In genomic region chr11:67482736-67483497, GRCh38 we compare ENCODE assay signal across 1 cellular context.
TF ChIP-seq lines count a peak whose summit lies in the region.

Gene AIP, plus strand, starts transcription at chr11:67483026. Its CDS starts 133 bp downstream, at chr11:67483159.

TF ChIP-seq in HepG2, 621 proteins besides CTCF, POLR2A, EP300 and RAD21 (continued from another document and continues in another):
- no peak for TF ChIP-seq NONO (IDR thresholded peaks at IDR 0.05)
- TF ChIP-seq NONO (CRISPR knock-in tag; conservative IDR thresholded peaks at IDR 0.05) = peak; percentile 83
- TF ChIP-seq ELF3 (CRISPR knock-in tag; IDR thresholded peaks at IDR 0.05) = peak; percentile 57; the same call in 1 of the 2 replicates
- no peak for TF ChIP-seq FUBP1 (CRISPR knock-in tag; IDR thresholded peaks at IDR 0.05; ENCODE audit: borderline replicate concordance)
- TF ChIP-seq MBD4 (IDR thresholded peaks at IDR 0.05; ENCODE audit: borderline replicate concordance, low read length) = no peak
- TF ChIP-seq IKZF1 (IDR thresholded peaks at IDR 0.05) = no peak
- no peak for TF ChIP-seq U2AF1 (optimal IDR thresholded peaks at IDR 0.05; ENCODE audit: low read depth, low read length)
- TF ChIP-seq ZNF503 (CRISPR knock-in tag; IDR thresholded peaks at IDR 0.05) = peak; percentile 72; the same call in 1 of the 2 replicates
- no peak for TF ChIP-seq SMAD1 (CRISPR knock-in tag; IDR thresholded peaks at IDR 0.05; ENCODE audit: borderline replicate concordance, low read depth)
- peak; percentile 95 for TF ChIP-seq ZNF451 (CRISPR knock-in tag; IDR thresholded peaks at IDR 0.05)
- TF ChIP-seq ZNF674 (CRISPR knock-in tag; IDR thresholded peaks at IDR 0.05; ENCODE audit: low read depth) = peak; percentile 86; the same call in 1 of the 2 replicates
- peak; percentile 92 for TF ChIP-seq ZNF589 (CRISPR knock-in tag; conservative IDR thresholded peaks at IDR 0.05)
- TF ChIP-seq TEF (CRISPR knock-in tag; IDR thresholded peaks at IDR 0.05) = peak; percentile 77
- TF ChIP-seq PBX3 (CRISPR knock-in tag; IDR thresholded peaks at IDR 0.05; ENCODE audit: borderline replicate concordance) = 0 out of 2 replicates have a peak, but pooled peaks have one; percentile 54
- TF ChIP-seq ZNF205 (CRISPR knock-in tag; IDR thresholded peaks at IDR 0.05) = peak; percentile 79
- TF ChIP-seq MLLT10 (CRISPR knock-in tag; IDR thresholded peaks at IDR 0.05) = no peak
- peak; percentile 68; the same call in 1 of the 2 replicates for TF ChIP-seq RCOR2 (CRISPR knock-in tag; IDR thresholded peaks at IDR 0.05)
- TF ChIP-seq ZNF770 (CRISPR knock-in tag; IDR thresholded peaks at IDR 0.05) = peak; percentile 72
- peak; percentile 81; the same call in 1 of the 2 replicates for TF ChIP-seq ZFP37 (CRISPR knock-in tag; IDR thresholded peaks at IDR 0.05; ENCODE audit: borderline replicate concordance)
- TF ChIP-seq MYPOP (CRISPR knock-in tag; IDR thresholded peaks at IDR 0.05) = peak; percentile 95
- TF ChIP-seq HCFC1 (IDR thresholded peaks at IDR 0.05; ENCODE audit: low read depth, low read length) = peak; percentile 74
- peak; percentile 87 for TF ChIP-seq ZNF788 (CRISPR knock-in tag; IDR thresholded peaks at IDR 0.05; ENCODE audit: borderline replicate concordance)
- TF ChIP-seq ZNF850 (CRISPR knock-in tag; conservative IDR thresholded peaks at IDR 0.05) = peak; percentile 34; the same call in 1 of the 2 replicates
- peak; percentile 92 for TF ChIP-seq ZNF619 (CRISPR knock-in tag; IDR thresholded peaks at IDR 0.05)
- no peak for TF ChIP-seq ZNF292 (CRISPR knock-in tag; IDR thresholded peaks at IDR 0.05; ENCODE audit: borderline replicate concordance, low read depth)
- no peak for TF ChIP-seq ZNF691 (CRISPR knock-in tag; IDR thresholded peaks at IDR 0.05; ENCODE audit: borderline replicate concordance, low read depth)
- TF ChIP-seq JUNB (CRISPR knock-in tag; IDR thresholded peaks at IDR 0.05; ENCODE audit: borderline replicate concordance) = no peak
- TF ChIP-seq RELA (CRISPR knock-in tag; IDR thresholded peaks at IDR 0.05) = peak; percentile 85; the same call in 1 of the 2 replicates
- no peak for TF ChIP-seq ZNF143 (CRISPR knock-in tag; IDR thresholded peaks at IDR 0.05)
- TF ChIP-seq ZBTB26 (CRISPR knock-in tag; IDR thresholded peaks at IDR 0.05; ENCODE audit: borderline replicate concordance) = peak; percentile 74
- TF ChIP-seq GMEB1 (CRISPR knock-in tag; IDR thresholded peaks at IDR 0.05; ENCODE audit: borderline replicate concordance) = peak; percentile 80
- peak; percentile 95 for TF ChIP-seq CENPT (CRISPR knock-in tag; IDR thresholded peaks at IDR 0.05; ENCODE audit: low read depth)
- TF ChIP-seq ATF6 (CRISPR knock-in tag; conservative IDR thresholded peaks at IDR 0.05) = peak; percentile 89; the same call in 1 of the 2 replicates
- peak; percentile 39; the same call in 1 of the 2 replicates for TF ChIP-seq ARID5B (CRISPR knock-in tag; IDR thresholded peaks at IDR 0.05)
- TF ChIP-seq ZNF3 (CRISPR knock-in tag; IDR thresholded peaks at IDR 0.05) = 0 out of 2 replicates have a peak, but pooled peaks have one; percentile 35
- TF ChIP-seq ZNF773 (CRISPR knock-in tag; IDR thresholded peaks at IDR 0.05; ENCODE audit: borderline replicate concordance) = peak; percentile 93
- peak; percentile 55; the same call in 1 of the 2 replicates for TF ChIP-seq GPN1 (CRISPR knock-in tag; IDR thresholded peaks at IDR 0.05; ENCODE audit: borderline replicate concordance)
- TF ChIP-seq KDM5B (CRISPR knock-in tag; IDR thresholded peaks at IDR 0.05; ENCODE audit: borderline replicate concordance) = peak; percentile 100
- TF ChIP-seq HNRNPUL1 (IDR thresholded peaks at IDR 0.05; ENCODE audit: low read depth, low read length) = no peak
